Comparison of ENCODE assay signal across 8 cellular contexts in the genomic region with DNA sequence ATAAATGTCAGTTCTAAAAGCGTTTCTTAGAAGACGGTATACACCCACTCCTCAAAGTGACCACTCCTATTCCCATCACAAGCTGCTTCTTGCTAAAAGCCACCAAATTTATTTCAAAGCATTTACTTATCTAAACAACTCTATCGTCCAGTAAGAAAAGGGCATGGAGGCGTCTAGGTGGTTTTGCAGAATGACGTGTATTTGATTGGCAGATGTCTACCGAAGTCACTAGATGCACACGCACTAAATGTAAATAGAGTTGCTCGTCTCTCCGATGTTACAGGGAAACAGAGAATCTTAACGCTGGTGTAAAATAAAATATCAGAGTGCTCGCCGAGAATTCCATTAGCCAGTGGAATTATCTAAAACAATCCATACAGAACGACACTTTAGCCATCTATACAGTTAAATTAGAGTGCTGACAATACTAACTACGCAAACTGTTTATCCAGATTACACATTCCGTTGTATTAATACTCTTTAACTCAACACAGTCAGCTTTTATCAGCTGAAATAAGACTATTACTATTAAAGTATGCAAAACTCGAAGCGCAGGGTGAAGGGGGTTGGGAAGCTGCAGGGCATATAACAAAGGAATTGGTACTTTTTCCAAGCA. TPM values are rescaled to one million over a fixed set of nuclear protein-coding genes. Genes with fewer than 3 reads are reported as not detected.
DNase-seq lines count a peak whose midpoint lies in the region; ATAC-seq and TF ChIP-seq lines count a peak whose summit lies in the region.

No MANE protein-coding gene starts in this region.

- peak overlapping the region; percentile 79 for H3K4me3 ChIP-seq in H7 (ENCODE audit: insufficient read depth, low read depth, low read length)
- H3K4me3 ChIP-seq in neural cell (ENCODE audit: low read length): peak overlapping the region; percentile 76

- peak overlapping the region; percentile 95 for H3K4me2 ChIP-seq in neural cell (ENCODE audit: low read length)

- peak overlapping the region; percentile 91 for H3K4me3 Mint-ChIP-seq in T-helper 17 cell
- no peak overlapping the region for H3K4me3 Mint-ChIP-seq in effector memory CD8-positive, alpha-beta T cell

- H3K27ac ChIP-seq in neural cell (ENCODE audit: low read length): peak overlapping the region; percentile 98

- peaks cover 6% of the 10 kb centered on the region for H3F3A ChIP-seq in neural cell (ENCODE audit: insufficient read depth, low read length, poor library complexity, severe bottlenecking)

- H3K9me3 ChIP-seq in T-helper 17 cell (ENCODE audit: control insufficient read depth, low read length, poor library complexity, severe bottlenecking) (no peaks in the 10 kb centered on the region), neural cell (ENCODE audit: low read length) (no peaks in the 10 kb centered on the region)

- no peak overlapping the region for H3K27ac Mint-ChIP-seq in T-helper 17 cell
- H3K27ac Mint-ChIP-seq in effector memory CD8-positive, alpha-beta T cell: no peak overlapping the region

- peak overlapping the region; percentile 98 for H3K9ac ChIP-seq in neural cell (ENCODE audit: low read length)

- peaks cover 58% of the 10 kb centered on the region for H3K79me2 ChIP-seq in neural cell (replicated peaks; ENCODE audit: insufficient read depth, low read length)

- H3K36me3 ChIP-seq in H7 (replicated peaks; ENCODE audit: control insufficient read depth, insufficient read depth, low read length): no peaks in the 10 kb centered on the region
- H3K36me3 ChIP-seq in neural cell (ENCODE audit: insufficient read depth, low read length): no peaks in the 10 kb centered on the region

- no peaks in the 10 kb centered on the region for H4K20me1 ChIP-seq in neural cell (ENCODE audit: insufficient read depth)

- peak; percentile 9 for ATAC-seq in T-helper 17 cell
- ATAC-seq in effector memory CD8-positive, alpha-beta T cell (replicated peaks): no peak

- DNase-seq in H7 (no peak), T-helper 17 cell (peak in 2 of 3 donors; percentile 17 to 24), NCI-H2196 (lab: John Stamatoyannopoulos, UW; ENCODE audit: unreplicated experiment) (no peak), T1000 (lab: John Stamatoyannopoulos, UW) (no peak), NCI-H187 (lab: John Stamatoyannopoulos, UW) (no peak), DMS53 (lab: John Stamatoyannopoulos, UW) (no peak)
- DNase-seq in effector memory CD8-positive, alpha-beta T cell: peak; percentile 26 to 55 (median 36)

- TF ChIP-seq EP300 in neural cell (conservative IDR thresholded peaks at IDR 0.05; ENCODE audit: poor library complexity, severe bottlenecking): peak; percentile 67

- TF ChIP-seq CTCF in neural cell (IDR thresholded peaks at IDR 0.05; ENCODE audit: poor library complexity, severe bottlenecking): no peak

- no peaks in the 10 kb centered on the region for H3K9me3 Mint-ChIP-seq in effector memory CD8-positive, alpha-beta T cell

- peak; percentile 8 for TF ChIP-seq RAD21 in neural cell (conservative IDR thresholded peaks at IDR 0.05)

- H3K36me3 Mint-ChIP-seq in T-helper 17 cell (ENCODE audit: low read depth): peaks cover 4% of the 10 kb centered on the region
- H3K36me3 Mint-ChIP-seq in effector memory CD8-positive, alpha-beta T cell (ENCODE audit: insufficient read depth): peaks cover 45% of the 10 kb centered on the region

- peaks cover 37% of the 10 kb centered on the region for H3K4me1 Mint-ChIP-seq in T-helper 17 cell
- H3K4me1 Mint-ChIP-seq in effector memory CD8-positive, alpha-beta T cell (ENCODE audit: low read depth in 2 of 2): peaks cover 30 to 39% of the 10 kb centered on the region in 2 donors

- H3K27me3 Mint-ChIP-seq in T-helper 17 cell: no peaks in the 10 kb centered on the region
- H3K27me3 Mint-ChIP-seq in effector memory CD8-positive, alpha-beta T cell: no peaks in the 10 kb centered on the region

- H3K27me3 ChIP-seq in H7 (ENCODE audit: control insufficient read depth, insufficient read depth, low read length) (peaks cover 4% of the 10 kb centered on the region; the same call in 1 of the 2 replicates), neural cell (ENCODE audit: insufficient read depth, low read depth, low read length) (no peaks in the 10 kb centered on the region)

- no peaks in the 10 kb centered on the region for H3K9me2 ChIP-seq in neural cell (ENCODE audit: insufficient read depth, low read length)

- no peak overlapping the region for H2AFZ ChIP-seq in neural cell (ENCODE audit: low read depth, low read length)

TF ChIP-seq in neural cell, 6 proteins besides CTCF, POLR2A, EP300 and RAD21:
- TF ChIP-seq EZH2 (IDR thresholded peaks at IDR 0.05; ENCODE audit: borderline replicate concordance, insufficient read depth, low read length, poor library complexity, severe bottlenecking) (no peak), TAF1 (IDR thresholded peaks at IDR 0.05; ENCODE audit: low read depth) (no peak), MXI1 (conservative IDR thresholded peaks at IDR 0.05; ENCODE audit: poor library complexity, severe bottlenecking) (no peak), POLR2AphosphoS5 (IDR thresholded peaks at IDR 0.05) (peak; percentile 35), SMC3 (conservative IDR thresholded peaks at IDR 0.05; ENCODE audit: poor library complexity) (no peak), REST (IDR thresholded peaks at IDR 0.05; ENCODE audit: borderline replicate concordance) (no peak)

RNA-seq across cellular contexts. Expression of gene KLF12, which starts 1.9 kb away (rescaled TPM):
- 5.0 and 6.1 TPM in 2 replicates for total RNA-seq in H7 (2014; rRNA removed; shearing (Covaris generic))
- total RNA-seq in T-helper 17 cell: 10 to 100 TPM; 88.9 to 97.6 TPM
- polyA plus RNA-seq in neural cell: 51.9 and 53.5 TPM in 2 replicates
- polyA minus RNA-seq in neural cell: 154 and 189 TPM in 2 replicates

Comparison
In these comparisons a context has a peak if more than half of its experiments do, and no peak if none do; other contexts are left out.
1. DNase-seq: peak in T-helper 17 cell (2 of 3) and effector memory CD8-positive, alpha-beta T cell (3 of 3); none in H7 (single experiment), NCI-H2196 (single experiment), T1000 (single experiment), NCI-H187 (0 of 2) and DMS53 (single experiment).
2. RNA of gene KLF12, which starts 1.9 kb away (total RNA-seq): 88.9 to 97.6 TPM in T-helper 17 cell; 5.0 to 6.1 TPM in H7; every median in the first group is over 10 times any median in the second.